8 cellular contexts compared by ENCODE assay signal in genomic region chr1:112722601-112723510, GRCh38. TPM values are rescaled to one million over a fixed set of nuclear protein-coding genes. Genes with fewer than 3 reads are reported as not detected.
A peak's percentile ranks its signal among the peaks of the same experiment; 100 is the strongest.
DNase-seq lines count a peak whose midpoint lies in the region; ATAC-seq and TF ChIP-seq lines count a peak whose summit lies in the region.

No MANE protein-coding gene starts in this region.

- POLR2A ChIA-PET in AG04450 (lab: Yijun Ruan, JAX), result interaction anchor here (0.6 to 0.8 kb wide), 2 partner anchors 22 to 113 kb away, joined by 3 to 8 read pairs; no protein-coding TSS in a partner anchor

- TF ChIP-seq CTCF in AG04450 (IDR thresholded peaks at IDR 0.05; ENCODE audit: low read depth, low read length) (0 out of 2 replicates have a peak, but pooled peaks have one; percentile 11), HFFc6 (IDR thresholded peaks at IDR 0.05) (peak; percentile 24; the same call in 1 of the 2 replicates)

- no peaks in the 10 kb centered on the region for H3K9me3 Mint-ChIP-seq in HFFc6
- H3K9me3 Mint-ChIP-seq in activated naive CD4-positive, alpha-beta T cell treated with anti-CD3 and anti-CD28 coated beads, Interleukin-2, amount 50 U/mL, for 72 hours, result no peaks in the 10 kb centered on the region

- no peaks in the 10 kb centered on the region for H3K36me3 Mint-ChIP-seq in HFFc6 (ENCODE audit: low read depth)
- H3K36me3 Mint-ChIP-seq in activated naive CD4-positive, alpha-beta T cell treated with anti-CD3 and anti-CD28 coated beads, Interleukin-2, amount 50 U/mL, for 72 hours, result no peaks in the 10 kb centered on the region

- peak overlapping the region; percentile 31 for H3K27ac ChIP-seq in AG04450 (ENCODE audit: low read depth, low read length)

- H3K27me3 ChIP-seq in AG04450 (ENCODE audit: control insufficient read depth, insufficient read depth, low read length), result no peaks in the 10 kb centered on the region

- intact Hi-C loops in left colon (cut with DNase I, micrococcal nuclease), result no loop called here

- H3K27ac Mint-ChIP-seq in HFFc6, result peak overlapping the region; percentile 84
- peak overlapping the region in 1 of 2 donors; percentile 12 for H3K27ac Mint-ChIP-seq in activated naive CD4-positive, alpha-beta T cell treated with anti-CD3 and anti-CD28 coated beads, Interleukin-2, amount 50 U/mL, for 72 hours

- ATAC-seq in activated naive CD4-positive, alpha-beta T cell treated with anti-CD3 and anti-CD28 coated beads, Interleukin-2, amount 50 U/mL, for 72 hours, result peak; percentile 25 to 47
- ATAC-seq in left colon (peak; percentile 67), GM21360 (IDR thresholded peaks at IDR 0.05; ENCODE audit: unreplicated experiment) (no peak), HG03439 (IDR thresholded peaks at IDR 0.05; ENCODE audit: unreplicated experiment) (no peak), HG03469 (IDR thresholded peaks at IDR 0.05; ENCODE audit: unreplicated experiment) (no peak), HG03108 (IDR thresholded peaks at IDR 0.05; ENCODE audit: unreplicated experiment) (no peak)

- H3K4me1 Mint-ChIP-seq in HFFc6 (ENCODE audit: low read depth), result peaks cover 27% of the 10 kb centered on the region

- CTCF ChIA-PET in AG04450 (lab: Charles Lee), result interaction anchor here (0.5 to 12.0 kb wide), 8 partner anchors 11 to 1229 kb away, joined by 3 to 515 read pairs (median 5); partner anchors contain the start of gene LRIG2

- H3K4me3 Mint-ChIP-seq in HFFc6, result peak overlapping the region; percentile 51

- H3K27me3 Mint-ChIP-seq in HFFc6 (ENCODE audit: insufficient read depth), result no peaks in the 10 kb centered on the region; the same call in 1 of the 2 replicates

- no peaks in the 10 kb centered on the region for H3K9me3 ChIP-seq in AG04450 (ENCODE audit: control insufficient read depth, insufficient read depth, low read length)

- no peak overlapping the region for H3K4me3 ChIP-seq in AG04450 (ENCODE audit: low read depth, low read length)

- DNase-seq in AG04450 (ENCODE audit: low read depth, low spot score), result no peak
- peak; percentile 40 for DNase-seq in HFFc6
- DNase-seq in activated naive CD4-positive, alpha-beta T cell treated with anti-CD3 and anti-CD28 coated beads, Interleukin-2, amount 50 U/mL, for 72 hours (ENCODE audit: low spot score in 2 of 2), result no peak
- no peak for DNase-seq in left colon

RNA-seq across cellular contexts. Expression of gene PPM1J, which starts 7.7 kb away (rescaled TPM):
- 1.3 and 2.1 TPM in 2 replicates for polyA plus RNA-seq in AG04450 (2011; rRNA removed)
- 1.2 and 1.4 TPM in 2 replicates for polyA minus RNA-seq in AG04450 (2011; rRNA and poly(A)+ RNA removed)
- 1 to 10 TPM; 1.1 to 1.7 (median 1.4) TPM for total RNA-seq in HFFc6 (2021; fragmentation: NEBNext Ultra II Directional; extraction: Animal tissue kit (Norgen Biotek cat#: 25700))
- 1 to 10 TPM in 1 of 2 donors, under 1 TPM in 1; 0.46 to 1.8 TPM for total RNA-seq in activated naive CD4-positive, alpha-beta T cell treated with anti-CD3 and anti-CD28 coated beads, Interleukin-2, amount 50 U/mL, for 72 hours
- 1 to 10 TPM; 1.1 to 1.2 TPM for total RNA-seq in left colon

RNA-seq across cellular contexts. Expression of gene RHOC, which starts 15.9 kb away (rescaled TPM):
- polyA plus RNA-seq in AG04450 (2011; rRNA removed), result 574 and 734 TPM in 2 replicates
- 394 and 521 TPM in 2 replicates for polyA minus RNA-seq in AG04450 (2011; rRNA and poly(A)+ RNA removed)
- total RNA-seq in HFFc6 (2021; fragmentation: NEBNext Ultra II Directional; extraction: Animal tissue kit (Norgen Biotek cat#: 25700)), result 100 to 1,000 TPM; 579 to 610 (median 596) TPM
- total RNA-seq in activated naive CD4-positive, alpha-beta T cell treated with anti-CD3 and anti-CD28 coated beads, Interleukin-2, amount 50 U/mL, for 72 hours, result 10 to 100 TPM; 62.4 to 81.8 TPM
- total RNA-seq in left colon, result 100 to 1,000 TPM; 466 to 701 TPM

RNA-seq across cellular contexts. Expression of gene MOV10, which starts 48.4 kb away (rescaled TPM):
- 58.1 and 59.2 TPM in 2 replicates for polyA plus RNA-seq in AG04450 (2011; rRNA removed)
- 107 and 127 TPM in 2 replicates for polyA minus RNA-seq in AG04450 (2011; rRNA and poly(A)+ RNA removed)
- total RNA-seq in HFFc6 (2021; fragmentation: NEBNext Ultra II Directional; extraction: Animal tissue kit (Norgen Biotek cat#: 25700)), result 10 to 100 TPM; 61.6 to 86.0 (median 83.5) TPM
- 100 to 1,000 TPM in 1 of 2 donors, 10 to 100 TPM in 1; 81.5 to 122 TPM for total RNA-seq in activated naive CD4-positive, alpha-beta T cell treated with anti-CD3 and anti-CD28 coated beads, Interleukin-2, amount 50 U/mL, for 72 hours
- total RNA-seq in left colon, result 10 to 100 TPM; 63.6 to 88.0 TPM

Comparison
In these comparisons a context has a peak if more than half of its experiments do, and no peak if none do; other contexts are left out.
1. ATAC-seq: peak in activated naive CD4-positive, alpha-beta T cell treated with anti-CD3 and anti-CD28 coated beads, Interleukin-2, amount 50 U/mL, for 72 hours (2 of 2) and left colon (single experiment); none in GM21360 (single experiment), HG03439 (single experiment), HG03469 (single experiment) and HG03108 (single experiment).
2. RNA of gene RHOC, which starts 15.9 kb away (total RNA-seq): 466 to 701 TPM in left colon and 579 to 610 TPM in HFFc6; 62.4 to 81.8 TPM in activated naive CD4-positive, alpha-beta T cell treated with anti-CD3 and anti-CD28 coated beads, Interleukin-2, amount 50 U/mL, for 72 hours; every median in the first group is over 4 times any median in the second.